In the genomic region with DNA sequence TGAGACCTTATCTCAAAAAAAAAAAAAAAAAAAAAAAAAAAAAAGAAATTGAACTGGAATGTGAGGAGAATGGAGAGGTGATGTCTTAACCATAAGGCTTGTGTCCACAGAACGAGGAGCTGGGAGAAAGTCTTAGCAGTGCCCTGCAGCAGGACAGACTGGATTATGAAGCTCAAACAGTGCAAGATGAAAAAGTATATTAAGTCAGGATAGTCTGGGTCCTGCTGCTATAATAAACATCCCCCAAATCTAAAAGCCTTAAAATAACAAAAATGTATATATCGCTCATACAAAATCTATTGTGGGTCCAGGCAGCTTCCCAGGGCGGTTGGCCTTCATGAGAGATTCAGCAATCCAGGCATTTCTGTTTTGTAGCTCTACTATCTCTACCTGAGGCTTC, we compare ENCODE assay signal across 8 cellular contexts.
"Had no signal": no experiment of that assay in that cellular context is flagged by ENCODE, and none has a peak within 500 bp of the region (broad histone marks: within the 10 kb centered on the region; RNA-seq: fewer than 3 reads in every experiment).

No MANE protein-coding gene starts in this region.

- H3K4me3 ChIP-seq: GM12878 had no signal

- DNase-seq: GDM1, GF-D8 had no signal

- ATAC-seq: GM12878 had no signal

- FAIRE-seq: G401.6, GM12878, GM12891, GM12892, GM18507, GM19239 had no signal
